ENCODE assay signal across 9 cellular contexts in the genomic region with DNA sequence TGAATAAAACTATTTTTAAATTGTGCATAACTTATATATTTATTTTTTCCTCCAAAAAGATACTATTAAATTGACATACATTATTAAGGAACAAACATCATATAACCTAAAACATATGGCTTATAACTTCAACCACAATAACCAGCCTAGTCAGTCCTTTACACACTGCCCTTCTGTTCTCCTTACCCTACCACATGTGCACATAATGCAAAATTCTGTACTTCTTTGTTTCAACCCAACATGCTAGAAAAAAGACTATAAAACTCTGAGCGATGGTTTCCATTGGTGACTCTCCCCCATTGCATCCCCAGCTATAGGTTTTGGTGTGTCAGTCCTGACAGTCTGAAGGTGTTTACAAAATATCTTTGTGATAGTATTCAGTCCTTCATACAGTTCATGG. TPM values are rescaled to one million over a fixed set of nuclear protein-coding genes. Genes with fewer than 3 reads are reported as not detected.
"Had no signal": no experiment of that assay in that cellular context is flagged by ENCODE, and none has a peak within 500 bp of the region (broad histone marks: within the 10 kb centered on the region; RNA-seq: fewer than 3 reads in every experiment).

No MANE protein-coding gene starts in this region.

- ATAC-seq: HepG2 had no signal

- H3K27ac ChIP-seq: HL-60, KMS-11 had no signal

- H3K9ac ChIP-seq: KMS-11 had no signal

- DNase-seq: GOT3, H9, HCEC 1CT, KBM-7 had no signal

- H3K4me2 ChIP-seq: KMS-11 had no signal

- FAIRE-seq: H54, HepG2 had no signal

RNA-seq across cellular contexts. Expression of a gene that starts 42.3 kb away (rescaled TPM):
- polyA plus RNA-seq: HepG2, IgD-negative memory B cell had no signal
